15 cellular contexts compared by ENCODE assay signal in the genomic region with DNA sequence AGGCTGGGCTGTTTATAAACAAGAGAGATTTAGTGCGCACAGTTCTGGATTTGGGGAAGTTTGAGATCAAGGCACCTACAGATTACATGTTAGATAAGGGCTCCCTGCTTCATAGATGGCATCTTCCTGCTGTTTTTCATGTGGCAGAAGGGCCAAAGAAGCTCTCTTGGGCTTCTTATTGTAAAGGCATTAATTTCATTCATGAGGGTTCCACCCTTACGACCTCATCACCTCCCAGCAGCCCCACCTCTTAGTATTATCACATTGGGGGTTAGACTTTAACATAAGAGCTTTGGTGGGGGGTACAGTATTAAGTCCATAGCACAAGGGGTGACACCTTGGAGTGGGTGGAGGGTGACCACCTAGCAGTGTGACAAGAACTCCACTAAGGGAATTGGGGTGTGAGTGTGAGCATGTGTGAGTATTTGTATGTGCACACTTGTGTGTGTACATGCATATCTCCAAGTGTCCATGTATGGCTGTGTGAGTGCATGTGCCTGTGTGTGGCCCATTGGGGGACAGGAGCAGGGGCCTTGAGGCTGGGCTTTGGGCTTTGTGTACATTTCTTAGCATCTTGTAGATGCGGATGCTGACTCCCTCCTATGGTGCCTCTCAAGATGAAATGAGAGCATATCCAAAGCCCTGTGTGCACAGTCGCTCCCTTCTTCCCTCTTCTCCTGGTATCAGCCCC. TPM values are rescaled to one million over a fixed set of nuclear protein-coding genes. Genes with fewer than 3 reads are reported as not detected.
DNase-seq lines count a peak whose midpoint lies in the region; ATAC-seq, FAIRE-seq and TF ChIP-seq lines count a peak whose summit lies in the region.
"Had no signal": no experiment of that assay in that cellular context is flagged by ENCODE, and none has a peak within 500 bp of the region (broad histone marks: within the 10 kb centered on the region; RNA-seq: fewer than 3 reads in every experiment).

No MANE protein-coding gene starts in this region.

- H3K27ac ChIP-seq in left ventricle myocardium inferior (replicated peaks), result peak overlapping the region; percentile 78
- H3K27ac ChIP-seq in K562 (ENCODE audit: extremely low read depth, low read depth, low read length), result peak overlapping the region; percentile 35; the same call in 2 of the 3 replicates
- peak overlapping the region; percentile 70 for H3K27ac ChIP-seq in naive thymus-derived CD4-positive, alpha-beta T cell (ENCODE audit: low read depth, low read length)
- H3K27ac ChIP-seq in uterus, result peak overlapping the region; percentile 46 to 60
- H3K27ac ChIP-seq: vagina had no signal

- in situ Hi-C loops in K562 (cut with MboI), result no loop called here

- peaks cover 98% of the 10 kb centered on the region for H3K79me2 ChIP-seq in K562 (ENCODE audit: control insufficient read depth, insufficient read depth, low read length)

- DNase-seq in left ventricle myocardium inferior, result no peak
- no peak for DNase-seq in left ventricle myocardium superior
- DNase-seq in K562 (ENCODE audit: extremely low read depth in 1 of 4, low spot score in 3 of 4), result peak in 3 of 4 experiments; percentile 57 to 67 (median 60)
- no peak for DNase-seq in naive thymus-derived CD4-positive, alpha-beta T cell
- no peak for DNase-seq in uterus
- no peak for DNase-seq in H4 (ENCODE audit: low spot score)
- no peak for DNase-seq in posterior vena cava (ENCODE audit: low spot score)
- DNase-seq: central memory CD4-positive, alpha-beta T cell; NCI-H1092; NCI-H226; SW 1271 had no signal

- H2AFZ ChIP-seq in K562 (ENCODE audit: low read depth, low read length), result no peak overlapping the region

- H3K4me3 ChIP-seq in left ventricle myocardium inferior (no peak overlapping the region), K562 (no peak overlapping the region), uterus (no peak overlapping the region)
- no peak overlapping the region for H3K4me3 ChIP-seq in naive thymus-derived CD4-positive, alpha-beta T cell (ENCODE audit: low read length)
- H3K4me3 ChIP-seq: GM12878, lung, vagina had no signal

- peak overlapping the region; percentile 62 for H3K4me2 ChIP-seq in K562 (ENCODE audit: insufficient read depth, low read length)

- peaks cover 6% of the 10 kb centered on the region for H3K9me3 ChIP-seq in left ventricle myocardium inferior (replicated peaks)
- H3K9me3 ChIP-seq in K562 (replicated peaks; ENCODE audit: control insufficient read depth, insufficient read depth, low read depth, low read length), result no peaks in the 10 kb centered on the region
- H3K9me3 ChIP-seq in naive thymus-derived CD4-positive, alpha-beta T cell (ENCODE audit: control insufficient read depth in 2 of 3, low read length in 3 of 3), result no peaks in the 10 kb centered on the region
- H3K9me3 ChIP-seq in uterus, result no peaks in the 10 kb centered on the region
- H3K9me3 ChIP-seq: vagina had no signal

- H3K27me3 Mint-ChIP-seq in naive thymus-derived CD4-positive, alpha-beta T cell, result no peaks in the 10 kb centered on the region

- TF ChIP-seq EP300 in K562 (IDR thresholded peaks at IDR 0.05; ENCODE audit: low read length), result no peak

- BruUV-seq in K562 (replicated peaks; lab: Mats Ljungman, UMichigan), result no TSS peak

- H3K4me3 Mint-ChIP-seq in naive thymus-derived CD4-positive, alpha-beta T cell, result peak overlapping the region in 9 of 10 donors; percentile 7 to 83 (median 56)

- POLR2A ChIA-PET in K562 (lab: Yijun Ruan, JAX), result interaction anchor here (0.7 to 86.5 kb wide), 5 partner anchors 22 to 147 kb away, joined by 3 to 3476 read pairs (median 351); a partner anchor contains a TSS
- POLR2A ChIA-PET in naive thymus-derived CD4-positive, alpha-beta T cell (lab: Charles Lee), result interaction anchor here (1.8 kb wide), 1 partner anchor 40 kb away, joined by 7 read pairs; no protein-coding TSS in a partner anchor

- peak overlapping the region; percentile 16 to 96 (median 85) for H3K27ac Mint-ChIP-seq in naive thymus-derived CD4-positive, alpha-beta T cell

- peaks cover 0 to 16% (median 8%) of the 10 kb centered on the region in 5 donors for H3K36me3 Mint-ChIP-seq in naive thymus-derived CD4-positive, alpha-beta T cell

- peaks cover 73% of the 10 kb centered on the region for H4K20me1 ChIP-seq in K562 (replicated peaks; ENCODE audit: control insufficient read depth, insufficient read depth, low read length)

- H3K9ac ChIP-seq in K562 (ENCODE audit: insufficient read depth in 1 of 2, low read depth in 2 of 2, low read length in 2 of 2), result peak overlapping the region in 1 of 2 experiments; percentile 72; a peak in 2 of 4 replicates

- no peaks in the 10 kb centered on the region for H3K27me3 ChIP-seq in left ventricle myocardium inferior (ENCODE audit: low read depth)
- no peaks in the 10 kb centered on the region for H3K27me3 ChIP-seq in K562 (ENCODE audit: control insufficient read depth in 2 of 2, insufficient read depth in 2 of 2, low read length in 2 of 2)
- no peaks in the 10 kb centered on the region for H3K27me3 ChIP-seq in naive thymus-derived CD4-positive, alpha-beta T cell (ENCODE audit: control insufficient read depth in 2 of 2, insufficient read depth in 2 of 2, low read length in 2 of 2)
- no peaks in the 10 kb centered on the region for H3K27me3 ChIP-seq in uterus
- H3K27me3 ChIP-seq: vagina had no signal

- no peak for TF ChIP-seq RAD21 in K562 (CRISPR knock-in tag; conservative IDR thresholded peaks at IDR 0.05 in 1 of 2, IDR thresholded peaks at IDR 0.05 in 1 of 2)

- H3K4me1 ChIP-seq in left ventricle myocardium inferior (peaks cover 99% of the 10 kb centered on the region), K562 (replicated peaks in 1 of 2; ENCODE audit: control insufficient read depth in 2 of 2, insufficient read depth in 2 of 2, low read length in 2 of 2) (peaks cover 77 to 79% of the 10 kb centered on the region in 2 experiments), uterus (peaks cover 0 to 23% of the 10 kb centered on the region in 2 donors)
- peaks cover 32 to 93% of the 10 kb centered on the region in 2 donors for H3K4me1 ChIP-seq in naive thymus-derived CD4-positive, alpha-beta T cell (ENCODE audit: control insufficient read depth in 2 of 2, insufficient read depth in 2 of 2, low read length in 2 of 2)

- WGBS in K562 (ENCODE audit: insufficient coverage, low coverage, missing lambda C conversion rate), result 78% methylated on average over 4 of the region's 4 CpGs

- intact Hi-C loops in left ventricle myocardium inferior (cut with micrococcal nuclease) (no loop called here), left ventricle myocardium superior (cut with micrococcal nuclease) (no loop called here), K562 (cut with micrococcal nuclease) (no loop called here), uterus (cut with DNase I; ENCODE audit: low total_unique reads) (no loop called here), posterior vena cava (cut with DNase I) (no loop called here)
- intact Hi-C loops in naive thymus-derived CD4-positive, alpha-beta T cell (cut with micrococcal nuclease), result no loop called here

- no peak for ATAC-seq in left ventricle myocardium superior
- ATAC-seq in K562, result no peak
- no peak for ATAC-seq in naive thymus-derived CD4-positive, alpha-beta T cell
- ATAC-seq in HG03159 (IDR thresholded peaks at IDR 0.05; ENCODE audit: unreplicated experiment), result no peak
- ATAC-seq: GM12878 had no signal

- H3K36me3 ChIP-seq in left ventricle myocardium inferior (no peaks in the 10 kb centered on the region), K562 (ENCODE audit: control insufficient read depth, insufficient read depth, low read length) (no peaks in the 10 kb centered on the region; the same call in 2 of the 3 replicates), uterus (no peaks in the 10 kb centered on the region)
- H3K36me3 ChIP-seq in naive thymus-derived CD4-positive, alpha-beta T cell (ENCODE audit: control insufficient read depth in 2 of 3, insufficient read depth in 3 of 3, low read length in 3 of 3), result no peaks in the 10 kb centered on the region
- H3K36me3 ChIP-seq: vagina had no signal

- TF ChIP-seq CTCF in left ventricle myocardium inferior (IDR thresholded peaks at IDR 0.05; ENCODE audit: borderline replicate concordance) (no peak), K562 (IDR thresholded peaks at IDR 0.05 in 2 of 3, conservative IDR thresholded peaks at IDR 0.05 in 1 of 3; ENCODE audit: insufficient read depth in 2 of 3, low read depth in 1 of 3, low read length in 3 of 3) (no peak), uterus (IDR thresholded peaks at IDR 0.05) (no peak)

- peaks cover 0 to 16% (median 3%) of the 10 kb centered on the region in 11 donors for H3K9me3 Mint-ChIP-seq in naive thymus-derived CD4-positive, alpha-beta T cell

- peaks cover 86 to 100% (median 97%) of the 10 kb centered on the region in 7 donors for H3K4me1 Mint-ChIP-seq in naive thymus-derived CD4-positive, alpha-beta T cell

- no peak for FAIRE-seq in K562 (lab: Jason Lieb, UNC)
- FAIRE-seq: GM12878 had no signal

- TF ChIP-seq POLR2A in K562 (conservative IDR thresholded peaks at IDR 0.05) (no peak), uterus (IDR thresholded peaks at IDR 0.05) (no peak)

- CTCF ChIA-PET in K562 (lab: Yijun Ruan, JAX; ENCODE audit: low intra/inter-chr PET ratio), result interaction anchor here (2.6 kb wide), 1 partner anchor 44 kb away, joined by 13 read pairs; no protein-coding TSS in a partner anchor
- CTCF ChIA-PET in naive thymus-derived CD4-positive, alpha-beta T cell (lab: Charles Lee), result no interaction called here

- H3K9me1 ChIP-seq in K562 (ENCODE audit: control insufficient read depth, insufficient read depth, low read length), result peaks cover 56% of the 10 kb centered on the region

RNA-seq across cellular contexts. Expression of a gene that starts 42.7 kb away (rescaled TPM):
- total RNA-seq in left ventricle myocardium inferior (26.7 TPM), left ventricle myocardium superior (25.0 TPM), K562 (2014; rRNA removed) (81.7 and 100 TPM in 2 replicates), K562 (2014; rRNA removed; fragmentation: Illumina TruSeq; extraction: Trizol) (27.5 and 45.6 TPM in 2 replicates), K562 (2015; rRNA removed; fragmentation: Illumina TruSeq; extraction: Trizol) (65.7 and 68.4 TPM in 2 replicates), K562 (2021) (144 and 150 TPM in 2 replicates), uterus (10 to 100 TPM; 10.6 to 93.3 (median 28.3) TPM), posterior vena cava (10 to 100 TPM; 40.3 to 47.4 TPM)
- 234 and 446 TPM in 2 replicates for total RNA-seq in K562 (2011; cell fraction: chromatin; rRNA removed; ENCODE audit: low replicate concordance)
- total RNA-seq in K562 (2011; cell fraction: nucleolus; rRNA removed), result 279 and 314 TPM in 2 replicates
- 196 and 222 TPM in 2 replicates for total RNA-seq in K562 (2011; cell fraction: nucleoplasm; rRNA removed)
- polyA plus RNA-seq in K562 (2011; rRNA removed) (20.9 and 36.8 TPM in 2 replicates), K562 (2014; fragmentation: Illumina TruSeq; extraction: Trizol) (45.8 and 60.4 TPM in 2 replicates), K562 (2014; fragmentation: Nextera tagmentation; extraction: Ambion mirVana) (under 1 TPM; 0.41 to 0.70 TPM), K562 (2014; rRNA removed) (34.9 and 36.1 TPM in 2 replicates)
- 26.4 and 31.1 TPM in 2 replicates for polyA plus RNA-seq in K562 (2011; cell fraction: cytosol; rRNA removed)
- polyA plus RNA-seq in K562 (2011; cell fraction: nucleus; rRNA removed), result 57.9 and 76.9 TPM in 2 replicates
- polyA plus RNA-seq in K562 (2012), result 73.9 and 75.3 TPM in 2 replicates
- polyA minus RNA-seq in K562 (2011; rRNA and poly(A)+ RNA removed), result 113 and 124 TPM in 2 replicates
- 132 and 181 TPM in 2 replicates for polyA minus RNA-seq in K562 (2011; cell fraction: cytosol; rRNA and poly(A)+ RNA removed)
- 138 and 300 TPM in 2 replicates for polyA minus RNA-seq in K562 (2011; cell fraction: nucleus; rRNA and poly(A)+ RNA removed)
- total RNA-seq in naive thymus-derived CD4-positive, alpha-beta T cell, result 100 to 1,000 TPM in 1 of 5 experiments, 10 to 100 TPM in 4; 56.2 to 103 (median 94.3) TPM
- 10 to 100 TPM in 1 of 2 donors, 1 to 10 TPM in 1; 6.1 to 19.1 TPM for polyA plus RNA-seq in naive thymus-derived CD4-positive, alpha-beta T cell
- total RNA-seq in H4 (2014; rRNA removed; shearing (Covaris generic)), result 8.4 and 10.1 TPM in 2 replicates

Comparison
In these comparisons a context has a peak if more than half of its experiments do, and no peak if none do; other contexts are left out.
1. DNase-seq: peak in K562 (3 of 4); none in left ventricle myocardium inferior (single experiment), left ventricle myocardium superior (single experiment), naive thymus-derived CD4-positive, alpha-beta T cell (0 of 9), uterus (0 of 2), H4 (single experiment) and posterior vena cava (single experiment).
2. Peak in every context shown above with its lines, with median percentiles within 50 percentile points of each other: H3K27ac ChIP-seq.